8 cellular contexts compared by ENCODE assay signal in the genomic region with DNA sequence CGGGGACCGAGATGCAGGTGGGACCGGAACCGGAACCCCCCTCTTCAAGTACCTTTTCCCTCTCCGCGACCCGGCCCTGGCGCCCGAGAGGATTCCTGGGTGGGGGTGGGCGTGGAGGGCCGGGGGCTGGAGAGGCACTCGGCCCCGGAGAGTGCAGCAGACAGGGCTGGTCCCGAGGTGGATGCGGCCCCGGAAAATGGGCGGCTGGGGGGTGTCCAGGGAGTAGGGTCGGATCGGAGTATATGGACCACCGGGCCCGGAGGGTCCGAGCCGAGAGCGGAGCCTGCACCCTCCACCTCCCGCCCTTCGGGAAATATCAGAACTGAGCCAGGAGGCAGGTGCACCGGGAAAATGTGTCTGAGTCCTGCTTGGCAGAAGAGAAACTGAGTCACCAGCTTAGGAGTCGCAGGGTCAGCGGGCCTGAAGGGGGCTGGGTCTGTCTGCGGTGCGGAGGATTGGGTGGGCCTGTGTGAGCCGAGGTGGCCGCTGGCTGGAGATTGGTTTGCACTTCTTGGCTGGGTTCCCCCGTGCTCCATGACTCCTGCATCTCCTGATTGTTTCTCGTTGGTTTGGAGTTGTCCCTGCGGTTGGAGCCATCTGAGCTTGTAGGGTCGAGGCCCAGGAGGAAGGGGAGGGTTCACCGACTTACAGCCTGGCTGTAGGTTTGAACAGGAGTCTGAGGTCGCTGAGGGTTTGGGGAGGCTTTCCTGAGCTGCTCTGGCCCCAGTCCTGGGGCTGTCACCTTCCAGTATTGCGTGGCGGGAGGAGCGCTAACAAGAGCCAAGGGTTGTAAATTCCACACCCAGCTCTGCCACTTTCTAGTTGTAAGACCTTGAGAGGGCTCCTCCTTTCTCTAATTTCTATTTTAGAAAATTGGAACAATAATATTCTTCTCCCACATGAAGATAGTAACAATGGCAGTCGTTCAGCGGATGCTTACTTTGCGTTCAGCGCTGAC. TPM values are rescaled to one million over a fixed set of nuclear protein-coding genes. Genes with fewer than 3 reads are reported as not detected.
DNase-seq lines count a peak whose midpoint lies in the region; ATAC-seq, FAIRE-seq and TF ChIP-seq lines count a peak whose summit lies in the region.

No MANE protein-coding gene starts in this region.

- POLR2A ChIA-PET in activated CD4-positive, alpha-beta T cell treated with anti-CD3 and anti-CD28 coated beads, Interleukin-2, amount 10 ng/mL, durations not matched to agents 7 days and 5 days (lab: Charles Lee): interaction anchor here (0.5 to 1.5 kb wide), 4 partner anchors 10 to 41 kb away, joined by 3 to 5 read pairs (median 4); a partner anchor contains a TSS

- ATAC-seq in SK-N-SH treated with all-trans-retinoic acid at 6 μM for 48 hours (peak; percentile 21), natural killer cell (no peak)
- ATAC-seq in activated CD4-positive, CD25-positive, alpha-beta regulatory T cell treated with anti-CD3 and anti-CD28 coated beads, Interleukin-2, amount 50 U/mL, for 24 hours: no peak

- CTCF ChIA-PET in activated CD4-positive, alpha-beta T cell treated with anti-CD3 and anti-CD28 coated beads, Interleukin-2, amount 10 ng/mL, durations not matched to agents 7 days and 5 days (lab: Charles Lee): interaction anchor here (1.1 to 5.7 kb wide), 8 partner anchors 10 to 81 kb away, joined by 3 to 34 read pairs (median 4); a partner anchor contains a TSS

- DNase-seq in activated CD4-positive, alpha-beta T cell treated with anti-CD3 and anti-CD28 coated beads, Interleukin-2, amount 10 ng/mL, durations not matched to agents 7 days and 5 days: peak; percentile 24
- no peak for DNase-seq in activated CD4-positive, alpha-beta T cell treated with anti-CD3 and anti-CD28 coated beads, Interleukin-2, amount 50 U/mL, for 48 hours
- DNase-seq in epithelial cell of prostate (ENCODE audit: low read depth, low spot score) (no peak), natural killer cell (no peak), retina (no peak), D721Med (ENCODE audit: insufficient read length, low spot score) (no peak)

- H3K27me3 Mint-ChIP-seq in activated CD4-positive, alpha-beta T cell treated with anti-CD3 and anti-CD28 coated beads, Interleukin-2, amount 10 ng/mL, durations not matched to agents 7 days and 5 days: no peaks in the 10 kb centered on the region
- no peaks in the 10 kb centered on the region for H3K27me3 Mint-ChIP-seq in natural killer cell (ENCODE audit: low read depth in 2 of 2)

- intact Hi-C loops in natural killer cell (cut with micrococcal nuclease): loop anchor here (2.0 to 5.0 kb wide), 3 partner anchors 17 to 63 kb away; a partner anchor contains a TSS

- H3K4me1 Mint-ChIP-seq in activated CD4-positive, alpha-beta T cell treated with anti-CD3 and anti-CD28 coated beads, Interleukin-2, amount 10 ng/mL, durations not matched to agents 7 days and 5 days: peaks cover 33% of the 10 kb centered on the region
- H3K4me1 Mint-ChIP-seq in natural killer cell: peaks cover 18 to 40% of the 10 kb centered on the region in 2 donors

- H3K27ac ChIP-seq in epithelial cell of prostate: peak overlapping the region; percentile 85

- no peak for FAIRE-seq in D721Med (lab: Jason Lieb, UNC)

- H3K27ac Mint-ChIP-seq in activated CD4-positive, alpha-beta T cell treated with anti-CD3 and anti-CD28 coated beads, Interleukin-2, amount 10 ng/mL, durations not matched to agents 7 days and 5 days: peak overlapping the region; percentile 98
- H3K27ac Mint-ChIP-seq in natural killer cell: peak overlapping the region; percentile 95 to 96

- peak overlapping the region; percentile 86 for H3K4me3 Mint-ChIP-seq in activated CD4-positive, alpha-beta T cell treated with anti-CD3 and anti-CD28 coated beads, Interleukin-2, amount 10 ng/mL, durations not matched to agents 7 days and 5 days
- peak overlapping the region; percentile 98 for H3K4me3 Mint-ChIP-seq in natural killer cell

- no peak for TF ChIP-seq CTCF in natural killer cell (IDR thresholded peaks at IDR 0.05)
- no peak for TF ChIP-seq CTCF in D721Med (IDR thresholded peaks at IDR 0.05; ENCODE audit: insufficient read depth, missing control alignments)

- H3K36me3 Mint-ChIP-seq in activated CD4-positive, alpha-beta T cell treated with anti-CD3 and anti-CD28 coated beads, Interleukin-2, amount 10 ng/mL, durations not matched to agents 7 days and 5 days (ENCODE audit: low read depth): peaks cover 4% of the 10 kb centered on the region
- no peaks in the 10 kb centered on the region for H3K36me3 Mint-ChIP-seq in natural killer cell

- no peaks in the 10 kb centered on the region for H3K9me3 Mint-ChIP-seq in activated CD4-positive, alpha-beta T cell treated with anti-CD3 and anti-CD28 coated beads, Interleukin-2, amount 10 ng/mL, durations not matched to agents 7 days and 5 days
- no peaks in the 10 kb centered on the region for H3K9me3 Mint-ChIP-seq in natural killer cell

TF ChIP-seq in SK-N-SH treated with all-trans-retinoic acid at 6 μM for 48 hours, 23 proteins besides CTCF, POLR2A, EP300 and RAD21 (continues in another document):
- TF ChIP-seq, protein P1, sequence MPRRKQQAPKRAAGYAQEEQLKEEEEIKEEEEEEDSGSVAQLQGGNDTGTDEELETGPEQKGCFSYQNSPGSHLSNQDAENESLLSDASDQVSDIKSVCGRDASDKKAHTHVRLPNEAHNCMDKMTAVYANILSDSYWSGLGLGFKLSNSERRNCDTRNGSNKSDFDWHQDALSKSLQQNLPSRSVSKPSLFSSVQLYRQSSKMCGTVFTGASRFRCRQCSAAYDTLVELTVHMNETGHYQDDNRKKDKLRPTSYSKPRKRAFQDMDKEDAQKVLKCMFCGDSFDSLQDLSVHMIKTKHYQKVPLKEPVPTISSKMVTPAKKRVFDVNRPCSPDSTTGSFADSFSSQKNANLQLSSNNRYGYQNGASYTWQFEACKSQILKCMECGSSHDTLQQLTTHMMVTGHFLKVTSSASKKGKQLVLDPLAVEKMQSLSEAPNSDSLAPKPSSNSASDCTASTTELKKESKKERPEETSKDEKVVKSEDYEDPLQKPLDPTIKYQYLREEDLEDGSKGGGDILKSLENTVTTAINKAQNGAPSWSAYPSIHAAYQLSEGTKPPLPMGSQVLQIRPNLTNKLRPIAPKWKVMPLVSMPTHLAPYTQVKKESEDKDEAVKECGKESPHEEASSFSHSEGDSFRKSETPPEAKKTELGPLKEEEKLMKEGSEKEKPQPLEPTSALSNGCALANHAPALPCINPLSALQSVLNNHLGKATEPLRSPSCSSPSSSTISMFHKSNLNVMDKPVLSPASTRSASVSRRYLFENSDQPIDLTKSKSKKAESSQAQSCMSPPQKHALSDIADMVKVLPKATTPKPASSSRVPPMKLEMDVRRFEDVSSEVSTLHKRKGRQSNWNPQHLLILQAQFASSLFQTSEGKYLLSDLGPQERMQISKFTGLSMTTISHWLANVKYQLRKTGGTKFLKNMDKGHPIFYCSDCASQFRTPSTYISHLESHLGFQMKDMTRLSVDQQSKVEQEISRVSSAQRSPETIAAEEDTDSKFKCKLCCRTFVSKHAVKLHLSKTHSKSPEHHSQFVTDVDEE (CRISPR knock-in tag; IDR thresholded peaks at IDR 0.05): no peak
- TF ChIP-seq BACH2 (CRISPR knock-in tag; IDR thresholded peaks at IDR 0.05; ENCODE audit: borderline replicate concordance) (no peak), ZC3H10 (CRISPR knock-in tag; IDR thresholded peaks at IDR 0.05) (no peak), ZNF70 (CRISPR knock-in tag; IDR thresholded peaks at IDR 0.05) (no peak), SNAI2 (CRISPR knock-in tag; IDR thresholded peaks at IDR 0.05) (no peak), TCF4 (CRISPR knock-in tag; IDR thresholded peaks at IDR 0.05; ENCODE audit: borderline replicate concordance) (no peak), CSDC2 (CRISPR knock-in tag; IDR thresholded peaks at IDR 0.05) (no peak), ZFP3 (CRISPR knock-in tag; IDR thresholded peaks at IDR 0.05) (no peak), PPARA (CRISPR knock-in tag; IDR thresholded peaks at IDR 0.05; ENCODE audit: borderline replicate concordance) (no peak), OSR1 (CRISPR knock-in tag; IDR thresholded peaks at IDR 0.05) (no peak)
- TF ChIP-seq, protein P2, sequence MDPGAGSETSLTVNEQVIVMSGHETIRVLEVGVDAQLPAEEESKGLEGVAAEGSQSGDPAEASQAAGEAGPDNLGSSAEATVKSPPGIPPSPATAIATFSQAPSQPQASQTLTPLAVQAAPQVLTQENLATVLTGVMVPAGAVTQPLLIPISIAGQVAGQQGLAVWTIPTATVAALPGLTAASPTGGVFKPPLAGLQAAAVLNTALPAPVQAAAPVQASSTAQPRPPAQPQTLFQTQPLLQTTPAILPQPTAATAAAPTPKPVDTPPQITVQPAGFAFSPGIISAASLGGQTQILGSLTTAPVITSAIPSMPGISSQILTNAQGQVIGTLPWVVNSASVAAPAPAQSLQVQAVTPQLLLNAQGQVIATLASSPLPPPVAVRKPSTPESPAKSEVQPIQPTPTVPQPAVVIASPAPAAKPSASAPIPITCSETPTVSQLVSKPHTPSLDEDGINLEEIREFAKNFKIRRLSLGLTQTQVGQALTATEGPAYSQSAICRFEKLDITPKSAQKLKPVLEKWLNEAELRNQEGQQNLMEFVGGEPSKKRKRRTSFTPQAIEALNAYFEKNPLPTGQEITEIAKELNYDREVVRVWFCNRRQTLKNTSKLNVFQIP (CRISPR knock-in tag; IDR thresholded peaks at IDR 0.05; ENCODE audit: borderline replicate concordance, low read depth): no peak

RNA-seq across cellular contexts. Expression of a gene that starts 0.6 kb away (rescaled TPM):
- 10 to 100 TPM; 62.6 to 66.6 TPM for total RNA-seq in activated CD4-positive, alpha-beta T cell treated with anti-CD3 and anti-CD28 coated beads, Interleukin-2, amount 10 ng/mL, durations not matched to agents 7 days and 5 days
- 100 to 1,000 TPM in 1 of 3 donors, 10 to 100 TPM in 2; 85.4 to 110 (median 91.5) TPM for total RNA-seq in natural killer cell

RNA-seq across cellular contexts. Expression of a gene that starts 14.1 kb away (rescaled TPM):
- total RNA-seq in activated CD4-positive, alpha-beta T cell treated with anti-CD3 and anti-CD28 coated beads, Interleukin-2, amount 10 ng/mL, durations not matched to agents 7 days and 5 days: 1 to 10 TPM; 1.3 to 2.7 TPM
- 1 to 10 TPM in 2 of 3 donors, under 1 TPM in 1; 0.75 to 2.5 (median 1.3) TPM for total RNA-seq in natural killer cell

RNA-seq across cellular contexts. Expression of a gene that starts 18.1 kb away (rescaled TPM):
- 100 to 1,000 TPM; 105 to 125 TPM for total RNA-seq in activated CD4-positive, alpha-beta T cell treated with anti-CD3 and anti-CD28 coated beads, Interleukin-2, amount 10 ng/mL, durations not matched to agents 7 days and 5 days
- 100 to 1,000 TPM; 108 to 128 (median 118) TPM for total RNA-seq in natural killer cell

RNA-seq across cellular contexts. Expression of a gene that starts 41.4 kb away (rescaled TPM):
- 100 to 1,000 TPM; 257 to 265 TPM for total RNA-seq in activated CD4-positive, alpha-beta T cell treated with anti-CD3 and anti-CD28 coated beads, Interleukin-2, amount 10 ng/mL, durations not matched to agents 7 days and 5 days
- total RNA-seq in natural killer cell: 100 to 1,000 TPM; 350 to 451 (median 416) TPM
